ENCODE assay signal across 8 cellular contexts in the genomic region with DNA sequence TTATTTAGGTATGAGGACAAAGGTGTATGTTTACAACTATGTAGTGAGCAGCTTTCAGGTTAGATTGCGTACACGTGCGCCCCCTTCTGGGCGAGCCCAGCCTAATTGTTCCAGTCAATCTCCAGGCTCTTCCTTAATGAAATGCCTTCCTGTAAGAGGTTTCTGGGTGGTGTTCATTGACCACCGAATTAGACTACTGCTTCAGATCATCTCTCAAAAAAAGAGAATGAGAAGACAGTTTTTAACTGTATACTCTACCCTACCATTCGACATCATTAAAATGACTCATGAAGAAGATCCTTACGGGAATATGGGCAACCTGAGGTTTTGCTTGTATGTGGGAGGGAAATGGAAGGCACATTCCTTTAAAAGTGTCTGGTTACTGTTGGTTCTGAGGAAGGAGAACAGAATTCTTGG. TPM values are rescaled to one million over a fixed set of nuclear protein-coding genes. Genes with fewer than 3 reads are reported as not detected.
DNase-seq lines count a peak whose midpoint lies in the region; ATAC-seq and TF ChIP-seq lines count a peak whose summit lies in the region.

No MANE protein-coding gene starts in this region.

- 48% methylated on average over 7 of the region's 7 CpGs for WGBS in SK-N-SH (ENCODE audit: low lambda C conversion rate)
- 26 to 32% methylated on average over 7 of the region's 7 CpGs for WGBS in lung, 2 donors

- H3K9ac ChIP-seq in SK-N-SH, result no peak overlapping the region

- in situ Hi-C loops in KBM-7 (cut with MboI; ENCODE audit: low pct_unique_long_range_greater_than_20kb, low sequenced_read_pairs), result loop anchor here (25.0 kb wide), 1 partner anchor 122 kb away; no protein-coding TSS in a partner anchor

- no peaks in the 10 kb centered on the region for H3K36me3 ChIP-seq in GM06990 (ENCODE audit: control insufficient read depth, insufficient read depth, low read length)
- peaks cover 2 to 5% of the 10 kb centered on the region in 2 experiments for H3K36me3 ChIP-seq in SK-N-SH (replicated peaks in 1 of 2; ENCODE audit: control insufficient read depth in 1 of 2, insufficient read depth in 2 of 2, low read length in 1 of 2)
- H3K36me3 ChIP-seq in lung (ENCODE audit: control insufficient read depth in 2 of 2, insufficient read depth in 2 of 2, low read length in 2 of 2), result no peaks in the 10 kb centered on the region

- TF ChIP-seq CTCF in GM06990 (IDR thresholded peaks at IDR 0.05; ENCODE audit: insufficient read depth, low read length, poor library complexity, severe bottlenecking), result peak; percentile 80
- TF ChIP-seq CTCF in SK-N-SH (IDR thresholded peaks at IDR 0.05), result peak; percentile 67
- TF ChIP-seq CTCF in coronary artery (IDR thresholded peaks at IDR 0.05), result no peak
- TF ChIP-seq CTCF in lung (IDR thresholded peaks at IDR 0.05; ENCODE audit: control extremely low read depth, extremely low read depth), result no peak

- TF ChIP-seq RAD21 in SK-N-SH (IDR thresholded peaks at IDR 0.05; ENCODE audit: low read length), result peak; percentile 30

- H4K20me1 ChIP-seq in SK-N-SH (ENCODE audit: insufficient read depth), result no peaks in the 10 kb centered on the region

- ATAC-seq in GM21529 (IDR thresholded peaks at IDR 0.05; ENCODE audit: unreplicated experiment) (peak; percentile 84), lung (ENCODE audit: insufficient read depth, low FRiP score) (peak; percentile 73)
- ATAC-seq in stimulated activated naive CD8-positive, alpha-beta T cell treated with anti-CD3 and anti-CD28 coated beads, Interleukin-15, Interleukin-2, amounts not matched to agents 100 U/mL and 50 U/mL, for 24 hours, result peak; percentile 49

- no peaks in the 10 kb centered on the region for H3K27me3 ChIP-seq in GM06990 (replicated peaks; ENCODE audit: control insufficient read depth, insufficient read depth, low read length)
- H3K27me3 ChIP-seq in SK-N-SH (ENCODE audit: insufficient read depth), result no peaks in the 10 kb centered on the region
- H3K27me3 ChIP-seq in lung (ENCODE audit: control insufficient read depth, insufficient read depth), result no peaks in the 10 kb centered on the region

- no peaks in the 10 kb centered on the region for H3K9me3 ChIP-seq in SK-N-SH
- no peaks in the 10 kb centered on the region for H3K9me3 ChIP-seq in lung (ENCODE audit: control insufficient read depth in 2 of 2, insufficient read depth in 1 of 2, low read length in 1 of 2)

- CTCF ChIA-PET in SK-N-SH (lab: Yijun Ruan, JAX), result interaction anchor here (0.6 to 1.4 kb wide), 6 partner anchors 11 to 702 kb away, joined by 3 to 5 read pairs (median 4); no protein-coding TSS in a partner anchor

- H3K27ac ChIP-seq in SK-N-SH (ENCODE audit: low read depth in 2 of 2, low read length in 1 of 2) (peak overlapping the region; percentile 19 to 90; a peak in 1 of 4 replicates), coronary artery (peak overlapping the region in 1 of 2 donors; percentile 67), lung (ENCODE audit: low read depth in 1 of 2, low read length in 1 of 2) (no peak overlapping the region)

- no peak overlapping the region; the same call in 1 of the 2 replicates for H2AFZ ChIP-seq in SK-N-SH (ENCODE audit: low read depth)

- no peak for TF ChIP-seq EP300 in SK-N-SH (IDR thresholded peaks at IDR 0.05; ENCODE audit: borderline replicate concordance in 1 of 2, low read depth in 1 of 2, low read length in 1 of 2)

- H3K4me3 ChIP-seq in GM06990 (replicated peaks; ENCODE audit: low read depth, low read length) (no peak overlapping the region), SK-N-SH (ENCODE audit: low read depth in 2 of 2, low read length in 1 of 2) (no peak overlapping the region; a peak in 1 of 4 replicates), coronary artery (peak overlapping the region; percentile 64), lung (no peak overlapping the region)

- H3K9me2 ChIP-seq in SK-N-SH, result no peaks in the 10 kb centered on the region

- DNase-seq in GM06990 (ENCODE audit: extremely low read depth, insufficient read length), result peak; percentile 6
- DNase-seq in KBM-7, result peak; percentile 77
- DNase-seq in SK-N-SH, result no peak
- DNase-seq in coronary artery (ENCODE audit: low spot score), result no peak
- peak; percentile 49 for DNase-seq in lung (ENCODE audit: low spot score)
- peak; percentile 65 for DNase-seq in stimulated activated naive CD8-positive, alpha-beta T cell treated with anti-CD3 and anti-CD28 coated beads, Interleukin-15, Interleukin-2, amounts not matched to agents 100 U/mL and 50 U/mL, for 24 hours
- no peak for DNase-seq in HuH-7 (ENCODE audit: low spot score)

- H3K79me2 ChIP-seq in SK-N-SH (ENCODE audit: insufficient read depth), result no peaks in the 10 kb centered on the region; the same call in 1 of the 2 replicates

- peaks cover 32% of the 10 kb centered on the region for H3F3A ChIP-seq in SK-N-SH (replicated peaks; ENCODE audit: insufficient read depth)

- peaks cover 7 to 11% of the 10 kb centered on the region in 2 experiments; a peak in 2 of 4 replicates for H3K4me1 ChIP-seq in SK-N-SH (ENCODE audit: control insufficient read depth in 1 of 2, insufficient read depth in 2 of 2, low read depth in 1 of 2, low read length in 1 of 2)
- H3K4me1 ChIP-seq in lung (ENCODE audit: control insufficient read depth in 2 of 2, insufficient read depth in 2 of 2, low read length in 2 of 2), result no peaks in the 10 kb centered on the region

- POLR2A ChIA-PET in SK-N-SH (lab: Yijun Ruan, JAX), result no interaction called here

- peak overlapping the region; percentile 63; the same call in 1 of the 2 replicates for H3K4me2 ChIP-seq in SK-N-SH

TF ChIP-seq in SK-N-SH, 30 proteins besides CTCF, POLR2A, EP300 and RAD21 (continues in another document):
- no peak for TF ChIP-seq FOXJ3 (CRISPR knock-in tag; IDR thresholded peaks at IDR 0.05)
- no peak; the same call in 1 of the 2 replicates for TF ChIP-seq FOXM1 (IDR thresholded peaks at IDR 0.05; ENCODE audit: low read depth)
- no peak for TF ChIP-seq YY1 (IDR thresholded peaks at IDR 0.05; ENCODE audit: low read depth)
- no peak for TF ChIP-seq EZH2phosphoT487 (IDR thresholded peaks at IDR 0.05; ENCODE audit: borderline replicate concordance, low read depth)
- TF ChIP-seq CHD2 (IDR thresholded peaks at IDR 0.05; ENCODE audit: low read length, partially characterized antibody), result no peak
- no peak for TF ChIP-seq RCOR1 (IDR thresholded peaks at IDR 0.05; ENCODE audit: low read length)
- TF ChIP-seq TAF1 (IDR thresholded peaks at IDR 0.05; ENCODE audit: borderline replicate concordance, low read depth, low read length), result no peak
- TF ChIP-seq NRF1 (IDR thresholded peaks at IDR 0.05; ENCODE audit: low read depth, low read length), result no peak
- no peak for TF ChIP-seq REST (IDR thresholded peaks at IDR 0.05; ENCODE audit: low read depth, low read length)
- peak; percentile 41 for TF ChIP-seq TCF12 (IDR thresholded peaks at IDR 0.05)
- no peak for TF ChIP-seq NFIC (IDR thresholded peaks at IDR 0.05; ENCODE audit: borderline replicate concordance)
- TF ChIP-seq MEF2A (IDR thresholded peaks at IDR 0.05; ENCODE audit: borderline replicate concordance, low read depth), result no peak
- peak; percentile 35 for TF ChIP-seq SMC3 (IDR thresholded peaks at IDR 0.05; ENCODE audit: low read depth, low read length)
- TF ChIP-seq GABPA (IDR thresholded peaks at IDR 0.05; ENCODE audit: low read depth), result no peak
- TF ChIP-seq SIN3A (IDR thresholded peaks at IDR 0.05; ENCODE audit: borderline replicate concordance, low read depth, low read length), result no peak
- no peak for TF ChIP-seq RFX5 (IDR thresholded peaks at IDR 0.05; ENCODE audit: low read length)
- no peak for TF ChIP-seq USF1 (IDR thresholded peaks at IDR 0.05; ENCODE audit: borderline replicate concordance, low read depth)
- TF ChIP-seq JUND (IDR thresholded peaks at IDR 0.05), result no peak

RNA-seq across cellular contexts. Expression of gene LUM, which starts 2.1 kb away (rescaled TPM):
- 30.6 and 50.2 TPM in 2 replicates for polyA plus RNA-seq in SK-N-SH (2012; rRNA removed)
- polyA plus RNA-seq in SK-N-SH (2012; cell fraction: cytosol; rRNA removed), result 49.5 and 50.9 TPM in 2 replicates
- polyA plus RNA-seq in SK-N-SH (2012; cell fraction: nucleus; rRNA removed), result 7.9 and 36.0 TPM in 2 replicates
- 100 to 1,000 TPM; 278 to 593 TPM for total RNA-seq in lung
- 100 to 1,000 TPM in 1 of 2 donors, 10 to 100 TPM in 1; 74.5 to 158 TPM for polyA plus RNA-seq in lung

RNA-seq across cellular contexts. Expression of gene KERA, which starts 51.3 kb away (rescaled TPM):
- polyA plus RNA-seq in SK-N-SH (2012; rRNA removed) (not detected in 2 replicates), lung (not detected)
- polyA plus RNA-seq in SK-N-SH (2012; cell fraction: cytosol; rRNA removed), result not detected in 2 replicates
- polyA plus RNA-seq in SK-N-SH (2012; cell fraction: nucleus; rRNA removed), result not detected in 2 replicates
- under 1 TPM in 1 of 2 donors, not detected in 1; 0.26 TPM for total RNA-seq in lung

Comparison
In these comparisons a context has a peak if more than half of its experiments do, and no peak if none do; other contexts are left out.
1. DNase-seq: peak in GM06990 (single experiment), KBM-7 (single experiment), lung (single experiment) and stimulated activated naive CD8-positive, alpha-beta T cell treated with anti-CD3 and anti-CD28 coated beads, Interleukin-15, Interleukin-2, amounts not matched to agents 100 U/mL and 50 U/mL, for 24 hours (single experiment); none in SK-N-SH (single experiment), coronary artery (single experiment) and HuH-7 (single experiment).
2. CTCF ChIP-seq: peak in GM06990 (single experiment) and SK-N-SH (single experiment); none in coronary artery (single experiment) and lung (single experiment).
3. H3K27ac ChIP-seq: peak in SK-N-SH (2 of 2); none in lung (0 of 2).
4. Peak in every context shown above with its lines, with median percentiles within 50 percentile points of each other: ATAC-seq.